ENCODE assay signal across 10 cellular contexts in genomic region chr14:105053996-105054395, GRCh38.
"Had no signal": no experiment of that assay in that cellular context is flagged by ENCODE, and none has a peak within 500 bp of the region (broad histone marks: within the 10 kb centered on the region; RNA-seq: fewer than 3 reads in every experiment).

No MANE protein-coding gene starts in this region.

- H3K4me1 ChIP-seq: parathyroid adenoma had no signal

- H3K27me3 ChIP-seq: thyroid gland had no signal

- H3K9me3 ChIP-seq: thyroid gland had no signal

- ATAC-seq: effector memory CD8-positive, alpha-beta T cell; left cardiac atrium had no signal

- H3K27ac ChIP-seq: parathyroid adenoma, thyroid gland had no signal

- H3K36me3 ChIP-seq: thyroid gland had no signal

- H3K4me3 ChIP-seq: thyroid gland had no signal

- DNase-seq: activated CD4-positive, alpha-beta T cell treated with anti-CD3 and anti-CD28 coated beads, Interleukin-2, amount 10 ng/mL, durations not matched to agents 7 days and 5 days; dermis blood vessel endothelial cell; effector memory CD8-positive, alpha-beta T cell; foreskin melanocyte; left cardiac atrium; stimulated activated CD4-positive, alpha-beta T cell treated with anti-CD3 and anti-CD28 coated beads, Interleukin-12 subunit alpha, Interleukin-12 subunit beta, amount 100 ng/mL, for 4 hours; stimulated activated CD4-positive, alpha-beta T cell treated with anti-CD3 and anti-CD28 coated beads, Interleukin-2, amount 100 ng/mL, for 24 hours; SW 1271; thyroid gland had no signal
